Comparison of ENCODE assay signal across 15 cellular contexts in the genomic region with DNA sequence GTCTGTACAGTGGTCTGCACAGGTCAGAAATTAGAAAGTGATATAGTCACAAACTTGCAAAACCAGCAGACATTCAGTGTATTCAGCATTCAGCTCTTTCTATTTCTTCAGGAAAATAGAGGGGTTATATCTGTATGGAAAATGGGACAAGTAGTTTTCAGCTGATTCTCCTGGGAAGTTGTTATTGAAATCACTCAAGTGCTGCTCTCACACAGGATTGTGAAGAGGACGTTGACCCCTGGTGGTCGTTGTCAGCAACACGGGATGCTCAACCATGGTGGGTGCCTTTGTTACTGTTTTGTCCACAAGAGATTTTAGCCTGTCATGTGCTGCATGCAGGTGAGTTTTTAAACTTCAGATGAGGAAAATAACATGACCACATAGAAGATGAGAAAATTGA.
DNase-seq lines count a peak whose midpoint lies in the region; ATAC-seq and TF ChIP-seq lines count a peak whose summit lies in the region.
"Had no signal": no experiment of that assay in that cellular context is flagged by ENCODE, and none has a peak within 500 bp of the region (broad histone marks: within the 10 kb centered on the region; RNA-seq: fewer than 3 reads in every experiment).

No MANE protein-coding gene starts in this region.

- peaks cover 3% of the 10 kb centered on the region for H3K36me3 Mint-ChIP-seq in activated naive CD8-positive, alpha-beta T cell treated with anti-CD3 and anti-CD28 coated beads, Interleukin-2, amount 10 ng/mL, durations not matched to agents 7 days and 5 days
- no peaks in the 10 kb centered on the region for H3K36me3 Mint-ChIP-seq in activated naive CD8-positive, alpha-beta T cell treated with anti-CD3 and anti-CD28 coated beads, Interleukin-2, amount 50 U/mL, for 24 hours (ENCODE audit: low read depth)
- H3K36me3 Mint-ChIP-seq in activated T-helper 17 cell treated with anti-CD3 and anti-CD28 coated beads, Interleukin-2, amount 50 U/mL, for 72 hours (ENCODE audit: low read depth), result no peaks in the 10 kb centered on the region

- TF ChIP-seq CTCF in dorsolateral prefrontal cortex (IDR thresholded peaks at IDR 0.05 in 54 of 56, conservative IDR thresholded peaks at IDR 0.05 in 2 of 56; ENCODE audit: low read depth in 1 of 56, partially characterized antibody in 56 of 56) (no peak), adrenal gland (IDR thresholded peaks at IDR 0.05) (no peak)

- no peaks in the 10 kb centered on the region for H3K9me3 Mint-ChIP-seq in activated naive CD8-positive, alpha-beta T cell treated with anti-CD3 and anti-CD28 coated beads, Interleukin-2, amount 10 ng/mL, durations not matched to agents 7 days and 5 days
- H3K9me3 Mint-ChIP-seq in activated naive CD8-positive, alpha-beta T cell treated with anti-CD3 and anti-CD28 coated beads, Interleukin-2, amount 50 U/mL, for 24 hours, result no peaks in the 10 kb centered on the region
- H3K9me3 Mint-ChIP-seq in activated T-helper 17 cell treated with anti-CD3 and anti-CD28 coated beads, Interleukin-2, amount 50 U/mL, for 72 hours, result no peaks in the 10 kb centered on the region

- peak overlapping the region; percentile 77 for H3K27ac Mint-ChIP-seq in activated naive CD8-positive, alpha-beta T cell treated with anti-CD3 and anti-CD28 coated beads, Interleukin-2, amount 10 ng/mL, durations not matched to agents 7 days and 5 days
- no peak overlapping the region for H3K27ac Mint-ChIP-seq in activated naive CD8-positive, alpha-beta T cell treated with anti-CD3 and anti-CD28 coated beads, Interleukin-2, amount 50 U/mL, for 24 hours
- H3K27ac Mint-ChIP-seq in activated T-helper 17 cell treated with anti-CD3 and anti-CD28 coated beads, Interleukin-2, amount 50 U/mL, for 72 hours, result peak overlapping the region; percentile 36

- no peak overlapping the region for H3K4me3 ChIP-seq in dorsolateral prefrontal cortex
- no peak overlapping the region for H3K4me3 ChIP-seq in adrenal gland
- H3K4me3 ChIP-seq: GM23248, lung, right atrium auricular region had no signal

- POLR2A ChIA-PET in activated naive CD8-positive, alpha-beta T cell treated with anti-CD3 and anti-CD28 coated beads, Interleukin-2, amount 10 ng/mL, durations not matched to agents 7 days and 5 days (lab: Charles Lee), result no interaction called here

- H3K27ac ChIP-seq in KOPT-K1 (ENCODE audit: low read depth, low read length, poor library complexity, severe bottlenecking) (peak overlapping the region; percentile 80), dorsolateral prefrontal cortex (no peak overlapping the region), adrenal gland (no peak overlapping the region)
- H3K27ac ChIP-seq: GM23248, right atrium auricular region had no signal

- intact Hi-C loops in dorsolateral prefrontal cortex (cut with DNase I), result no loop called here
- intact Hi-C loops in adrenal gland (cut with DNase I), result no loop called here

- DNase-seq in activated naive CD8-positive, alpha-beta T cell treated with anti-CD3 and anti-CD28 coated beads, Interleukin-2, amount 10 ng/mL, durations not matched to agents 7 days and 5 days, result no peak
- DNase-seq in activated naive CD8-positive, alpha-beta T cell treated with anti-CD3 and anti-CD28 coated beads, Interleukin-2, amount 50 U/mL, for 24 hours, result no peak
- DNase-seq in amniotic stem cell (lab: John Stamatoyannopoulos, UW) (no peak), dorsolateral prefrontal cortex (no peak), adrenal gland (no peak)
- DNase-seq: activated T-cell treated with anti-CD3 and anti-CD28 coated beads for 4 hours, Caco-2, GM23248, hypothalamus, kidney, NCI-H524 treated with DMSO at 0.1 percent for 48 hours had no signal

- H3K4me3 Mint-ChIP-seq in activated naive CD8-positive, alpha-beta T cell treated with anti-CD3 and anti-CD28 coated beads, Interleukin-2, amount 10 ng/mL, durations not matched to agents 7 days and 5 days, result peak overlapping the region; percentile 6
- no peak overlapping the region for H3K4me3 Mint-ChIP-seq in activated naive CD8-positive, alpha-beta T cell treated with anti-CD3 and anti-CD28 coated beads, Interleukin-2, amount 50 U/mL, for 24 hours
- H3K4me3 Mint-ChIP-seq in activated T-helper 17 cell treated with anti-CD3 and anti-CD28 coated beads, Interleukin-2, amount 50 U/mL, for 72 hours, result peak overlapping the region; percentile 59

- H3K9me3 ChIP-seq in KOPT-K1 (ENCODE audit: insufficient read depth, low read length, poor library complexity, severe bottlenecking) (no peaks in the 10 kb centered on the region), adrenal gland (replicated peaks in 1 of 3) (no peaks in the 10 kb centered on the region)
- H3K9me3 ChIP-seq: Caco-2, right atrium auricular region had no signal

- WGBS in adrenal gland, 4 donors, result 27 to 51% (median 36%) methylated on average over 3 of the region's 3 CpGs

- H3K36me3 ChIP-seq in KOPT-K1 (ENCODE audit: insufficient read depth, low read length) (no peaks in the 10 kb centered on the region), adrenal gland (replicated peaks in 1 of 2) (no peaks in the 10 kb centered on the region)
- H3K36me3 ChIP-seq: right atrium auricular region had no signal

- no peak for ATAC-seq in activated naive CD8-positive, alpha-beta T cell treated with anti-CD3 and anti-CD28 coated beads, Interleukin-2, amount 10 ng/mL, durations not matched to agents 7 days and 5 days (ENCODE audit: low read depth)
- no peak for ATAC-seq in activated naive CD8-positive, alpha-beta T cell treated with anti-CD3 and anti-CD28 coated beads, Interleukin-2, amount 50 U/mL, for 24 hours
- no peak for ATAC-seq in activated T-helper 17 cell treated with anti-CD3 and anti-CD28 coated beads, Interleukin-2, amount 50 U/mL, for 72 hours (replicated peaks)

- peaks cover 68% of the 10 kb centered on the region for H3K4me1 Mint-ChIP-seq in activated naive CD8-positive, alpha-beta T cell treated with anti-CD3 and anti-CD28 coated beads, Interleukin-2, amount 10 ng/mL, durations not matched to agents 7 days and 5 days
- H3K4me1 Mint-ChIP-seq in activated naive CD8-positive, alpha-beta T cell treated with anti-CD3 and anti-CD28 coated beads, Interleukin-2, amount 50 U/mL, for 24 hours, result peaks cover 71% of the 10 kb centered on the region
- H3K4me1 Mint-ChIP-seq in activated T-helper 17 cell treated with anti-CD3 and anti-CD28 coated beads, Interleukin-2, amount 50 U/mL, for 72 hours, result peaks cover 51% of the 10 kb centered on the region

- TF ChIP-seq POLR2A in adrenal gland (IDR thresholded peaks at IDR 0.05), result no peak

- H3K4me1 ChIP-seq in adrenal gland (replicated peaks in 1 of 2), result no peaks in the 10 kb centered on the region
- H3K4me1 ChIP-seq: Caco-2, right atrium auricular region had no signal

- H3K27me3 Mint-ChIP-seq in activated naive CD8-positive, alpha-beta T cell treated with anti-CD3 and anti-CD28 coated beads, Interleukin-2, amount 10 ng/mL, durations not matched to agents 7 days and 5 days, result peaks cover 4% of the 10 kb centered on the region
- peaks cover 5% of the 10 kb centered on the region for H3K27me3 Mint-ChIP-seq in activated naive CD8-positive, alpha-beta T cell treated with anti-CD3 and anti-CD28 coated beads, Interleukin-2, amount 50 U/mL, for 24 hours
- no peaks in the 10 kb centered on the region for H3K27me3 Mint-ChIP-seq in activated T-helper 17 cell treated with anti-CD3 and anti-CD28 coated beads, Interleukin-2, amount 50 U/mL, for 72 hours

- H3K27me3 ChIP-seq in dorsolateral prefrontal cortex, result peaks cover 0 to 97% (median 68%) of the 10 kb centered on the region in 45 donors
- no peaks in the 10 kb centered on the region for H3K27me3 ChIP-seq in adrenal gland
- H3K27me3 ChIP-seq: right atrium auricular region had no signal
